ENCODE assay signal across 8 cellular contexts in the genomic region with DNA sequence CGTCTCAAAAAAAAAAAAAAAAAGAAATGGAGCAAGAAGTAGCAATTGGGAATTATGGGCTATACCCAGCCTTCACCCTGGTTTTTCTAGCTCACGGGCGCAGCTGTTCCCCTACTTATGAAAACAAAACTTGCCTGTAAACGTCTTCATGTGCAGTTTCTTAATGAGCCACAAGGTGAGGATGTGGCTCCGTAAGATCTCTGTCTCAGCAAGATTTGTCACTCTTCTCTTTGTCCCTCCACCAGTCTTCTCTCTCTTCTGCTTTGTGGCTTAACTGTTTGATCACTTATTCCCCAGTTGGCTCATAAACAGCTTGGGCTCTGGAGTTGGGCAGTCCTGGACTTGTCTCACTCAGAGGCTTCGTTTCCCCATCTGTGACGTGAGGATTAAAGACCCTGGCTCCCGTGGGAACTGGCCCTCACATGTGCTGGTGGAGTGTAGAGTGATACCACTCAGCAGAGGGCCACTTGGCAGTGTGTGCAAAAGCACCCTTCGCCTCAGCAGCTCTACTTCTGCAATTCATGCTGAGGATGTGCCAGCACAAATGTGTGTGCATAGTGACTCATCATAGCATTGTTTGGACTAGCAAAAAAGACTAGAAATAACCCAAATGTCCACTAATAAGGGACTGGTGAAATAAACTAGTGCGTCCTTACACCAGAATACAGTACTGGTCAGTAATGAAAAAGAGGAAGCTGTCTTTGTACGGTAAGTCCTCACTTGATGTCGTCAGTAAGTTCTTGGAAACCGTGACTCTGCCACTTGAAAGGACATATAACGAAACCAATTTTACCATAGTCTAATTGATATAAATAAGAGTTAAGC. TPM values are rescaled to one million over a fixed set of nuclear protein-coding genes. Genes with fewer than 3 reads are reported as not detected.
DNase-seq lines count a peak whose midpoint lies in the region; ATAC-seq and TF ChIP-seq lines count a peak whose summit lies in the region.

No MANE protein-coding gene starts in this region.

- DNase-seq in Calu3, result no peak
- peak; percentile 75 for DNase-seq in NCI-H69 (lab: John Stamatoyannopoulos, UW)
- peak; percentile 17 for DNase-seq in activated gamma-delta T cell treated with anti-CD3 and anti-CD28 coated beads, Interleukin-2, amount 50 U/mL, for 16 hours (ENCODE audit: low read depth)
- DNase-seq in osteoblast (ENCODE audit: insufficient read length, low spot score, missing footprints), result peak; percentile 95
- DNase-seq in COLO829 (ENCODE audit: low spot score), result no peak

- TF ChIP-seq CTCF in Calu3 (IDR thresholded peaks at IDR 0.05; ENCODE audit: unreplicated experiment) (peak; percentile 57), gastroesophageal sphincter (IDR thresholded peaks at IDR 0.05) (peak; percentile 62 to 86 (median 74)), osteoblast (IDR thresholded peaks at IDR 0.05; ENCODE audit: extremely low read depth, low read depth, low read length) (peak; percentile 73)

- H3K27ac ChIP-seq in gastroesophageal sphincter, result peak overlapping the region in 3 of 4 donors; percentile 38 to 62 (median 55)
- peak overlapping the region; percentile 90 for H3K27ac ChIP-seq in osteoblast (ENCODE audit: low read depth, low read length)

- H3K27me3 ChIP-seq in gastroesophageal sphincter (no peaks in the 10 kb centered on the region), osteoblast (ENCODE audit: insufficient read depth, low read length) (no peaks in the 10 kb centered on the region)

- no peak overlapping the region for H3K4me3 Mint-ChIP-seq in Calu3 (ENCODE audit: low read depth, unreplicated experiment)

- H3K4me1 ChIP-seq in gastroesophageal sphincter (peaks cover 2 to 97% (median 39%) of the 10 kb centered on the region in 3 donors), osteoblast (ENCODE audit: insufficient read depth, low read length) (peaks cover 35% of the 10 kb centered on the region)

- H3K27ac Mint-ChIP-seq in Calu3 (ENCODE audit: unreplicated experiment), result no peak overlapping the region

- H3K36me3 ChIP-seq in gastroesophageal sphincter, result peaks cover 0 to 9% of the 10 kb centered on the region in 2 donors
- H3K36me3 ChIP-seq in osteoblast (ENCODE audit: insufficient read depth, low read length), result no peaks in the 10 kb centered on the region

- H2AFZ ChIP-seq in osteoblast (ENCODE audit: low read length), result no peak overlapping the region

- H3K4me1 Mint-ChIP-seq in Calu3 (ENCODE audit: low read depth, unreplicated experiment), result peaks cover 8% of the 10 kb centered on the region

- no peak overlapping the region for H3K4me3 ChIP-seq in gastroesophageal sphincter
- H3K4me3 ChIP-seq in osteoblast (ENCODE audit: insufficient read depth, low read length), result peak overlapping the region; percentile 21

- TF ChIP-seq POLR2A in gastroesophageal sphincter (IDR thresholded peaks at IDR 0.05), result no peak

- no peaks in the 10 kb centered on the region for H3K27me3 Mint-ChIP-seq in Calu3 (ENCODE audit: unreplicated experiment)

- peaks cover 64% of the 10 kb centered on the region for H3K79me2 ChIP-seq in osteoblast (ENCODE audit: insufficient read depth, low read length)

- no peaks in the 10 kb centered on the region for H3K9me3 ChIP-seq in gastroesophageal sphincter
- no peaks in the 10 kb centered on the region for H3K9me3 ChIP-seq in osteoblast (ENCODE audit: low read depth, low read length)

- no TSS peak for BruUV-seq in Calu3 (replicated peaks; lab: Mats Ljungman, UMichigan)

- intact Hi-C loops in Calu3 (cut with micrococcal nuclease; ENCODE audit: unreplicated experiment), result no loop called here

- CTCF ChIA-PET in Calu3 (lab: Charles Lee), result interaction anchor here (0.6 to 1.6 kb wide), 3 partner anchors 105 to 147 kb away, joined by 4 to 5 read pairs (median 4); no protein-coding TSS in a partner anchor

- H3K9me3 Mint-ChIP-seq in Calu3 (ENCODE audit: low read depth, unreplicated experiment), result no peaks in the 10 kb centered on the region

- peak overlapping the region; percentile 77 for H3K4me2 ChIP-seq in osteoblast (ENCODE audit: insufficient read depth, low read length)

- H4K20me1 ChIP-seq in osteoblast (ENCODE audit: insufficient read depth, low read length), result peaks cover 24% of the 10 kb centered on the region

- TF ChIP-seq EP300 in gastroesophageal sphincter (IDR thresholded peaks at IDR 0.05), result no peak

- 34 to 39% methylated on average over 10 to 12 of the region's 14 CpGs for WGBS in gastroesophageal sphincter (ENCODE audit: low coverage in 1 of 2), 2 donors

- ATAC-seq in GM19043 (IDR thresholded peaks at IDR 0.05; ENCODE audit: low read depth, unreplicated experiment) (peak; percentile 76), HG03139 (IDR thresholded peaks at IDR 0.05; ENCODE audit: unreplicated experiment) (peak; percentile 70), gastroesophageal sphincter (peak; percentile 85)

- peaks cover 18% of the 10 kb centered on the region for H3K36me3 Mint-ChIP-seq in Calu3 (ENCODE audit: insufficient read depth, unreplicated experiment)

RNA-seq across cellular contexts. Expression of a gene that starts 8.7 kb away (rescaled TPM):
- total RNA-seq in Calu3 (2022) (9.6 and 10.0 TPM in 2 replicates), gastroesophageal sphincter (10 to 100 TPM; 26.3 to 48.9 (median 30.3) TPM), osteoblast (13.6 and 14.5 TPM in 2 replicates)

Comparison
In these comparisons a context has a peak if more than half of its experiments do, and no peak if none do; other contexts are left out.
1. DNase-seq: peak in NCI-H69 (single experiment), activated gamma-delta T cell treated with anti-CD3 and anti-CD28 coated beads, Interleukin-2, amount 50 U/mL, for 16 hours (single experiment) and osteoblast (single experiment); none in Calu3 (single experiment) and COLO829 (single experiment).
2. Peak in every context shown above with its lines, with median percentiles within 50 percentile points of each other: CTCF ChIP-seq and ATAC-seq.